In the genomic region with DNA sequence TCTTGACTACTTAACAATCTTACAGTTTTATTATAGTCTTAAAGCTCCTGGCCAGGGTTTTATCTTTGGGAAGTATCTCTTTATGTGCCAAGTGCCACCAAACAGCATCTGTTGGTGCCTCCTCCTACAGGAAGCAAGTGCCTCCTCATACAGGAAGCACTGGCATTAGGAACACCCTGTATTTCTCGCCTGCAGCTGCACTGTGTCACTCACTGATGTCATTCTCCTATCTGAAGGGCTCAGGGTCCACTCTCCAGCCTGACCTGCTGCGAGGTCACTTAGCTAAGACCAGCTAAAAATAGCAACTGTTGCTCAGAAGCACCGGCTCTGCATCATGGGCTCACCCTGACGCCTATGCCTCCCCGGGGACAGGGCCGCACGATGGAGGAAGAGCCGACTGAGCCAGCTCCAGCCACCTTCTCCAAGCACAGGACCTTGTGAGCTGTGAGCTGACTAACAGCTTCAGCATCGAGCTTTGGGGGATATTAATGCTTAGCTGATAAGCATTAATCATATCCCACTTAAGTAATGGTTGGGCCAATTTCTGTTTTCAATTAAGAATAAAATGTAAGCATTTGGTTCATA, we compare ENCODE assay signal across 10 cellular contexts.
DNase-seq lines count a peak whose midpoint lies in the region; ATAC-seq and TF ChIP-seq lines count a peak whose summit lies in the region.
"Had no signal": no experiment of that assay in that cellular context is flagged by ENCODE, and none has a peak within 500 bp of the region (broad histone marks: within the 10 kb centered on the region; RNA-seq: fewer than 3 reads in every experiment).

No MANE protein-coding gene starts in this region.

- peak; percentile 18 for DNase-seq in activated CD8-positive, alpha-beta T cell treated with anti-CD3 and anti-CD28 coated beads, Interleukin-2, amount 10 ng/mL, durations not matched to agents 7 days and 5 days
- DNase-seq in activated CD8-positive, alpha-beta T cell treated with anti-CD3 and anti-CD28 coated beads for 36 hours = no peak
- DNase-seq in choroid plexus epithelial cell (ENCODE audit: low read depth) = peak; percentile 82
- DNase-seq in lower lobe of right lung = no peak
- peak; percentile 53 to 58 for DNase-seq in uterus
- no peak for DNase-seq in activated naive CD4-positive, alpha-beta T cell treated with anti-CD3 and anti-CD28 coated beads, Interleukin-2, amount 50 U/mL, for 72 hours (ENCODE audit: low spot score in 2 of 2)
- no peak for DNase-seq in HPDE6-E6E7 (ENCODE audit: extremely low spot score)
- DNase-seq: NCI-H187 had no signal

- intact Hi-C loops in activated CD8-positive, alpha-beta T cell treated with anti-CD3 and anti-CD28 coated beads for 36 hours (cut with micrococcal nuclease) = no loop called here
- intact Hi-C loops in lower lobe of right lung (cut with DNase I) (no loop called here), uterus (cut with DNase I; ENCODE audit: low total_unique reads) (no loop called here)

- H3K27me3 Mint-ChIP-seq in activated CD8-positive, alpha-beta T cell treated with anti-CD3 and anti-CD28 coated beads, Interleukin-2, amount 10 ng/mL, durations not matched to agents 7 days and 5 days (ENCODE audit: low read depth) = peaks cover 3% of the 10 kb centered on the region
- no peaks in the 10 kb centered on the region for H3K27me3 Mint-ChIP-seq in activated CD8-positive, alpha-beta T cell treated with anti-CD3 and anti-CD28 coated beads for 36 hours

- H3K4me3 Mint-ChIP-seq in activated CD8-positive, alpha-beta T cell treated with anti-CD3 and anti-CD28 coated beads, Interleukin-2, amount 10 ng/mL, durations not matched to agents 7 days and 5 days = no peak overlapping the region
- H3K4me3 Mint-ChIP-seq in activated CD8-positive, alpha-beta T cell treated with anti-CD3 and anti-CD28 coated beads for 36 hours = no peak overlapping the region

- H3K27ac ChIP-seq in lower lobe of right lung (peak overlapping the region; percentile 58), uterus (peak overlapping the region; percentile 46 to 64)
- H3K27ac ChIP-seq: C4-2B had no signal

- H3K4me1 ChIP-seq in lower lobe of right lung (peaks cover 61% of the 10 kb centered on the region), uterus (no peaks in the 10 kb centered on the region)

- no peak overlapping the region for H3K4me3 ChIP-seq in choroid plexus epithelial cell (ENCODE audit: low read depth, low read length)
- H3K4me3 ChIP-seq in lower lobe of right lung = no peak overlapping the region
- H3K4me3 ChIP-seq in uterus = no peak overlapping the region

- H3K27me3 ChIP-seq in lower lobe of right lung (ENCODE audit: low read depth) (no peaks in the 10 kb centered on the region), uterus (no peaks in the 10 kb centered on the region)

- H3K9me3 ChIP-seq in lower lobe of right lung = no peaks in the 10 kb centered on the region
- H3K9me3 ChIP-seq in uterus = no peaks in the 10 kb centered on the region

- CTCF ChIA-PET in activated CD8-positive, alpha-beta T cell treated with anti-CD3 and anti-CD28 coated beads, Interleukin-2, amount 10 ng/mL, durations not matched to agents 7 days and 5 days (lab: Charles Lee) = no interaction called here
- CTCF ChIA-PET in activated CD8-positive, alpha-beta T cell treated with anti-CD3 and anti-CD28 coated beads for 36 hours (lab: Charles Lee) = no interaction called here

- peaks cover 27% of the 10 kb centered on the region for H3K4me1 Mint-ChIP-seq in activated CD8-positive, alpha-beta T cell treated with anti-CD3 and anti-CD28 coated beads, Interleukin-2, amount 10 ng/mL, durations not matched to agents 7 days and 5 days (ENCODE audit: low read depth)
- H3K4me1 Mint-ChIP-seq in activated CD8-positive, alpha-beta T cell treated with anti-CD3 and anti-CD28 coated beads for 36 hours (ENCODE audit: low read depth) = peaks cover 10% of the 10 kb centered on the region

- POLR2A ChIA-PET in activated CD8-positive, alpha-beta T cell treated with anti-CD3 and anti-CD28 coated beads, Interleukin-2, amount 10 ng/mL, durations not matched to agents 7 days and 5 days (lab: Charles Lee) = no interaction called here
- POLR2A ChIA-PET in activated CD8-positive, alpha-beta T cell treated with anti-CD3 and anti-CD28 coated beads for 36 hours (lab: Charles Lee) = no interaction called here

- no peak for TF ChIP-seq POLR2A in uterus (IDR thresholded peaks at IDR 0.05)

- H3K36me3 ChIP-seq in lower lobe of right lung (no peaks in the 10 kb centered on the region), uterus (no peaks in the 10 kb centered on the region)

- H3K27ac Mint-ChIP-seq in activated CD8-positive, alpha-beta T cell treated with anti-CD3 and anti-CD28 coated beads, Interleukin-2, amount 10 ng/mL, durations not matched to agents 7 days and 5 days = peak overlapping the region; percentile 7
- H3K27ac Mint-ChIP-seq in activated CD8-positive, alpha-beta T cell treated with anti-CD3 and anti-CD28 coated beads for 36 hours = no peak overlapping the region
- no peak overlapping the region for H3K27ac Mint-ChIP-seq in activated naive CD4-positive, alpha-beta T cell treated with anti-CD3 and anti-CD28 coated beads, Interleukin-2, amount 50 U/mL, for 72 hours

- ATAC-seq in activated CD8-positive, alpha-beta T cell treated with anti-CD3 and anti-CD28 coated beads, Interleukin-2, amount 10 ng/mL, durations not matched to agents 7 days and 5 days = no peak
- no peak for ATAC-seq in activated CD8-positive, alpha-beta T cell treated with anti-CD3 and anti-CD28 coated beads for 36 hours
- ATAC-seq in lower lobe of right lung (peak; percentile 71 to 75), HG03354 (IDR thresholded peaks at IDR 0.05; ENCODE audit: poor library complexity, severe bottlenecking, unreplicated experiment) (no peak)
- no peak for ATAC-seq in activated naive CD4-positive, alpha-beta T cell treated with anti-CD3 and anti-CD28 coated beads, Interleukin-2, amount 50 U/mL, for 72 hours

- H3K36me3 Mint-ChIP-seq in activated CD8-positive, alpha-beta T cell treated with anti-CD3 and anti-CD28 coated beads, Interleukin-2, amount 10 ng/mL, durations not matched to agents 7 days and 5 days (ENCODE audit: low read depth) = no peaks in the 10 kb centered on the region
- H3K36me3 Mint-ChIP-seq in activated CD8-positive, alpha-beta T cell treated with anti-CD3 and anti-CD28 coated beads for 36 hours (ENCODE audit: low read depth) = no peaks in the 10 kb centered on the region
- H3K36me3 Mint-ChIP-seq in activated naive CD4-positive, alpha-beta T cell treated with anti-CD3 and anti-CD28 coated beads, Interleukin-2, amount 50 U/mL, for 72 hours = no peaks in the 10 kb centered on the region

- H3K9me3 Mint-ChIP-seq in activated CD8-positive, alpha-beta T cell treated with anti-CD3 and anti-CD28 coated beads, Interleukin-2, amount 10 ng/mL, durations not matched to agents 7 days and 5 days (ENCODE audit: insufficient read depth) = no peaks in the 10 kb centered on the region
- no peaks in the 10 kb centered on the region for H3K9me3 Mint-ChIP-seq in activated CD8-positive, alpha-beta T cell treated with anti-CD3 and anti-CD28 coated beads for 36 hours
- H3K9me3 Mint-ChIP-seq in activated naive CD4-positive, alpha-beta T cell treated with anti-CD3 and anti-CD28 coated beads, Interleukin-2, amount 50 U/mL, for 72 hours = no peaks in the 10 kb centered on the region

- no peak for TF ChIP-seq CTCF in activated CD8-positive, alpha-beta T cell treated with anti-CD3 and anti-CD28 coated beads for 36 hours (IDR thresholded peaks at IDR 0.05)
- no peak for TF ChIP-seq CTCF in choroid plexus epithelial cell (conservative IDR thresholded peaks at IDR 0.05; ENCODE audit: low read depth, low read length)
- TF ChIP-seq CTCF in lower lobe of right lung (IDR thresholded peaks at IDR 0.05) = no peak
- TF ChIP-seq CTCF in uterus (IDR thresholded peaks at IDR 0.05) = no peak

Comparison
In these comparisons a context has a peak if more than half of its experiments do, and no peak if none do; other contexts are left out.
1. DNase-seq: peak in activated CD8-positive, alpha-beta T cell treated with anti-CD3 and anti-CD28 coated beads, Interleukin-2, amount 10 ng/mL, durations not matched to agents 7 days and 5 days (single experiment), choroid plexus epithelial cell (single experiment) and uterus (2 of 2); none in activated CD8-positive, alpha-beta T cell treated with anti-CD3 and anti-CD28 coated beads for 36 hours (single experiment), lower lobe of right lung (single experiment), activated naive CD4-positive, alpha-beta T cell treated with anti-CD3 and anti-CD28 coated beads, Interleukin-2, amount 50 U/mL, for 72 hours (0 of 2) and HPDE6-E6E7 (single experiment).
2. ATAC-seq: peak in lower lobe of right lung (2 of 2); none in activated CD8-positive, alpha-beta T cell treated with anti-CD3 and anti-CD28 coated beads, Interleukin-2, amount 10 ng/mL, durations not matched to agents 7 days and 5 days (single experiment), activated CD8-positive, alpha-beta T cell treated with anti-CD3 and anti-CD28 coated beads for 36 hours (single experiment), activated naive CD4-positive, alpha-beta T cell treated with anti-CD3 and anti-CD28 coated beads, Interleukin-2, amount 50 U/mL, for 72 hours (0 of 2) and HG03354 (single experiment).